Comparison of ENCODE assay signal across 17 cellular contexts in genomic region chr18:23682045-23682444, GRCh38. TPM values are rescaled to one million over a fixed set of nuclear protein-coding genes. Genes with fewer than 3 reads are reported as not detected.
A peak's percentile ranks its signal among the peaks of the same experiment; 100 is the strongest.
DNase-seq lines count a peak whose midpoint lies in the region; ATAC-seq, FAIRE-seq and TF ChIP-seq lines count a peak whose summit lies in the region.
"Had no signal": no experiment of that assay in that cellular context is flagged by ENCODE, and none has a peak within 500 bp of the region (broad histone marks: within the 10 kb centered on the region; RNA-seq: fewer than 3 reads in every experiment).

No MANE protein-coding gene starts in this region.

- POLR2A ChIA-PET in A549 (lab: Yijun Ruan, JAX): no interaction called here
- POLR2A ChIA-PET in Caco-2 (lab: Charles Lee): no interaction called here

- H3K4me1 Mint-ChIP-seq in Caco-2 (ENCODE audit: low read depth, unreplicated experiment): no peaks in the 10 kb centered on the region

- no peak overlapping the region for H3K4me2 ChIP-seq in A549
- H3K4me2 ChIP-seq: PC-9 had no signal

- CTCF ChIA-PET in A549 (lab: Yijun Ruan, JAX): interaction anchor here (1.1 to 1.6 kb wide), 4 partner anchors 10 to 21 kb away, joined by 3 read pairs; no protein-coding TSS in a partner anchor
- CTCF ChIA-PET in Caco-2 (lab: Charles Lee): no interaction called here

- H3K4me3 ChIP-seq in A549 (no peak overlapping the region), Caco-2 (ENCODE audit: low read depth, low read length) (no peak overlapping the region)
- H3K4me3 ChIP-seq: PC-9 had no signal

- TF ChIP-seq POLR2A in A549 (IDR thresholded peaks at IDR 0.05; ENCODE audit: low read length): no peak

- intact Hi-C loops in Caco-2 (cut with micrococcal nuclease; ENCODE audit: unreplicated experiment): loop anchor here (5.0 kb wide), 1 partner anchor 55 kb away; no protein-coding TSS in a partner anchor

- H3K36me3 ChIP-seq in Caco-2 (ENCODE audit: control insufficient read depth, insufficient read depth, low read length): no peaks in the 10 kb centered on the region

- no peak for FAIRE-seq in A549 (lab: Jason Lieb, UNC)
- FAIRE-seq: G401.6, HTR-8/SVneo had no signal

- no peak for TF ChIP-seq EP300 in A549 (IDR thresholded peaks at IDR 0.05)

- H3K9me3 ChIP-seq in A549: peaks cover 5% of the 10 kb centered on the region; the same call in 2 of the 3 replicates
- no peaks in the 10 kb centered on the region for H3K9me3 ChIP-seq in Caco-2

- H3K27ac ChIP-seq in A549: peak overlapping the region; percentile 43 to 57; a peak in 4 of 6 replicates
- H3K27ac ChIP-seq: 22Rv1, PC-9 had no signal

- no peak overlapping the region for H3K4me3 Mint-ChIP-seq in Caco-2 (ENCODE audit: unreplicated experiment)
- H3K4me3 Mint-ChIP-seq: T-helper 1 cell treated with Interleukin-12 subunit alpha and Interleukin-12 subunit beta and Interleukin-4 antibody, amounts not matched to agents 30 μg/mL and 1 μg/mL, for 36 hours had no signal

- no peaks in the 10 kb centered on the region for H3K27me3 Mint-ChIP-seq in Caco-2 (ENCODE audit: insufficient read depth, unreplicated experiment)

- no TSS peak for BruUV-seq in Caco-2 (replicated peaks; lab: Mats Ljungman, UMichigan)

- 70% methylated on average over 2 of the region's 2 CpGs for WGBS in A549 (ENCODE audit: missing lambda C conversion rate)

- H3K27ac Mint-ChIP-seq in Caco-2 (ENCODE audit: unreplicated experiment): no peak overlapping the region
- H3K27ac Mint-ChIP-seq: T-helper 1 cell treated with Interleukin-12 subunit alpha and Interleukin-12 subunit beta and Interleukin-4 antibody, amounts not matched to agents 30 μg/mL and 1 μg/mL, for 36 hours had no signal

- no peaks in the 10 kb centered on the region for H3K36me3 Mint-ChIP-seq in Caco-2 (ENCODE audit: insufficient read depth, unreplicated experiment)

- H3K4me1 ChIP-seq in A549: peaks cover 12% of the 10 kb centered on the region
- H3K4me1 ChIP-seq in Caco-2: peaks cover 6% of the 10 kb centered on the region; the same call in 1 of the 2 replicates

- DNase-seq in A549 (ENCODE audit: low read depth in 1 of 2, low spot score in 1 of 2) (no peak), NCI-H226 (peak; percentile 53), omental fat pad (ENCODE audit: low spot score) (no peak), cortex of kidney (lab: John Stamatoyannopoulos, UW) (no peak), Caco-2 (no peak)
- DNase-seq: IMR-90, NCI-H1417, NCI-H187, NCI-H526, PC-9 had no signal

- H3K27me3 ChIP-seq in Caco-2 (replicated peaks; ENCODE audit: control insufficient read depth, insufficient read depth, low read length): no peaks in the 10 kb centered on the region

- no peak for TF ChIP-seq CTCF in A549 (IDR thresholded peaks at IDR 0.05)
- no peak for TF ChIP-seq CTCF in omental fat pad (IDR thresholded peaks at IDR 0.05)
- no peak for TF ChIP-seq CTCF in Caco-2 (IDR thresholded peaks at IDR 0.05; ENCODE audit: insufficient read depth in 1 of 2, low read depth in 1 of 2, low read length in 1 of 2, severe bottlenecking in 1 of 2, unreplicated experiment in 1 of 2)

- ATAC-seq in A549 (no peak), GM18870 (IDR thresholded peaks at IDR 0.05; ENCODE audit: unreplicated experiment) (peak; percentile 15), HG02938 (IDR thresholded peaks at IDR 0.05; ENCODE audit: unreplicated experiment) (peak; percentile 26), omental fat pad (ENCODE audit: low FRiP score) (no peak), HG03342 (IDR thresholded peaks at IDR 0.05; ENCODE audit: unreplicated experiment) (no peak)

- H3K9me3 Mint-ChIP-seq in Caco-2 (ENCODE audit: unreplicated experiment): no peaks in the 10 kb centered on the region
- H3K9me3 Mint-ChIP-seq: T-helper 1 cell treated with Interleukin-12 subunit alpha and Interleukin-12 subunit beta and Interleukin-4 antibody, amounts not matched to agents 30 μg/mL and 1 μg/mL, for 36 hours had no signal

- no peak for TF ChIP-seq RAD21 in A549 (conservative IDR thresholded peaks at IDR 0.05 in 1 of 2, IDR thresholded peaks at IDR 0.05 in 1 of 2)

TF ChIP-seq in A549, 52 proteins besides CTCF, POLR2A, EP300 and RAD21:
- TF ChIP-seq MYC (IDR thresholded peaks at IDR 0.05; ENCODE audit: borderline replicate concordance, low read length): no peak
- TF ChIP-seq EHF (CRISPR knock-in tag; IDR thresholded peaks at IDR 0.05): no peak
- no peak for TF ChIP-seq E2F6 (IDR thresholded peaks at IDR 0.05; ENCODE audit: borderline replicate concordance, low read depth)
- no peak for TF ChIP-seq REST (IDR thresholded peaks at IDR 0.05)
- no peak for TF ChIP-seq NPAS2 (CRISPR knock-in tag; IDR thresholded peaks at IDR 0.05; ENCODE audit: borderline replicate concordance)
- TF ChIP-seq TP53 (CRISPR knock-in tag; IDR thresholded peaks at IDR 0.05): no peak
- no peak for TF ChIP-seq ESRRA (IDR thresholded peaks at IDR 0.05; ENCODE audit: borderline replicate concordance, low read length)
- no peak for TF ChIP-seq ATOH8 (CRISPR knock-in tag; IDR thresholded peaks at IDR 0.05; ENCODE audit: low read depth)
- no peak for TF ChIP-seq NFE2L2 (conservative IDR thresholded peaks at IDR 0.05; ENCODE audit: low read length)
- TF ChIP-seq ZFP36 (IDR thresholded peaks at IDR 0.05; ENCODE audit: borderline replicate concordance, partially characterized antibody): no peak
- TF ChIP-seq FOSL2 (IDR thresholded peaks at IDR 0.05): no peak
- no peak for TF ChIP-seq FOSL2 (CRISPR knock-in tag; IDR thresholded peaks at IDR 0.05)
- TF ChIP-seq MAX (IDR thresholded peaks at IDR 0.05): no peak
- TF ChIP-seq HOXB5 (CRISPR knock-in tag; IDR thresholded peaks at IDR 0.05): no peak

RNA-seq across cellular contexts. Expression of gene LAMA3, which starts 7.2 kb away (rescaled TPM):
- polyA plus RNA-seq in A549 (2011; rRNA removed) (31.0 and 40.1 TPM in 2 replicates), A549 (2017; fragmentation: RNase III; extraction: RNeasy Plus Mini Kit Qiagen cat#74134 plus additional on column Dnase treatment) (18.2 to 24.1 TPM (median 19.4 TPM) in 3 replicates)
- polyA plus RNA-seq in A549 (2012; cell fraction: cytosol; rRNA removed): 9.6 and 11.6 TPM in 2 replicates
- polyA plus RNA-seq in A549 (2012; cell fraction: nucleus; rRNA removed): 26.8 and 38.7 TPM in 2 replicates
- polyA minus RNA-seq in A549 (2011; rRNA and poly(A)+ RNA removed): 41.6 and 42.2 TPM in 2 replicates
- total RNA-seq in omental fat pad (10 to 100 TPM; 16.9 to 57.5 (median 48.3) TPM), Caco-2 (2022) (34.6 and 37.9 TPM in 2 replicates)

RNA-seq across cellular contexts. Expression of gene ANKRD29, which starts 19.3 kb away (rescaled TPM):
- polyA plus RNA-seq in A549 (2011; rRNA removed) (25.2 and 25.4 TPM in 2 replicates), A549 (2017; fragmentation: RNase III; extraction: RNeasy Plus Mini Kit Qiagen cat#74134 plus additional on column Dnase treatment) (12.4 to 17.4 TPM (median 17.2 TPM) in 3 replicates)
- polyA plus RNA-seq in A549 (2012; cell fraction: cytosol; rRNA removed): 10.5 and 12.3 TPM in 2 replicates
- 13.5 and 15.5 TPM in 2 replicates for polyA plus RNA-seq in A549 (2012; cell fraction: nucleus; rRNA removed)
- 13.2 and 17.2 TPM in 2 replicates for polyA minus RNA-seq in A549 (2011; rRNA and poly(A)+ RNA removed)
- total RNA-seq in omental fat pad (10 to 100 TPM in 2 of 4 donors, 1 to 10 TPM in 2; 8.1 to 51.9 (median 15.3) TPM), Caco-2 (2022) (7.3 and 8.2 TPM in 2 replicates)

Comparison
In these comparisons a context has a peak if more than half of its experiments do, and no peak if none do; other contexts are left out.
1. ATAC-seq: peak in GM18870 (single experiment) and HG02938 (single experiment); none in A549 (0 of 2), omental fat pad (single experiment) and HG03342 (single experiment).